30 cellular contexts compared by ENCODE assay signal in the genomic region with DNA sequence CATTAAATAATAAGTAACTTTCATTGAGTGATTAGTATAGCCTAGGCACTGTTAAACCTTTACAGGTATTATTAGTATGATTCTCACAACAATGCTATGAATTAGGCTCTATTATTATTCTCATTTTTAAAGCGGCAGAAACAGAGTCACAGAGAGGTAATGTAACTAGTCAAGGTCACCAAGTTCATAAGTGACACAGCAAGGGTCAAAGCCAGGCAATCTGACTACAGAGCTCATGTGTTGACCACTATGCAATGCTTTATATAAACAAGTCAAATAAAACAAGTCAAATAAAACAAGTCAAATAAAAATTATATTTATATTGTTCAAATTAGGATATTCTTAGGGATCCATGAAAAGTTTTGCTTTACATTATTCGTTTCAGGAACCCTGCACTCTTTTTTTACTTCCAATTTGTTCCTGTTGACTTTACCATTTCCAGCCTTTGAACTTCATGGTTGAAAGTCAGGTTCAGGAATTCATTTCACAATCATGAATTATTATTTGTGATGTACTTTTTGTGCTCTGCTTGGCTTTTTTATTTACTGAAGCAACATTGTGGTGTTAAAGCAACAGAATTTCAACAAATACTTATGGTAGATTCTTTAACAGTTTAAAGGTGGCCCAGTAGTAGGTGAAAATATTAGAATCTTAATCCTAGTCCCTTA. TPM values are rescaled to one million over a fixed set of nuclear protein-coding genes. Genes with fewer than 3 reads are reported as not detected.
A peak's percentile ranks its signal among the peaks of the same experiment; 100 is the strongest.
DNase-seq lines count a peak whose midpoint lies in the region; ATAC-seq, FAIRE-seq and TF ChIP-seq lines count a peak whose summit lies in the region.
"Had no signal": no experiment of that assay in that cellular context is flagged by ENCODE, and none has a peak within 500 bp of the region (broad histone marks: within the 10 kb centered on the region; RNA-seq: fewer than 3 reads in every experiment).

No MANE protein-coding gene starts in this region.

- POLR2A ChIA-PET in A549 (lab: Yijun Ruan, JAX): no interaction called here
- POLR2A ChIA-PET in H1 (lab: Charles Lee; ENCODE audit: partially characterized antibody): interaction anchor here (1.3 kb wide), 1 partner anchor 18 kb away, joined by 3 read pairs; a partner anchor contains a TSS
- POLR2A ChIA-PET in HepG2 (lab: Yijun Ruan, JAX): no interaction called here

- H3K4me1 ChIP-seq in A549: no peaks in the 10 kb centered on the region
- no peaks in the 10 kb centered on the region for H3K4me1 ChIP-seq in H1 (replicated peaks in 1 of 4; ENCODE audit: control insufficient read depth in 3 of 4, insufficient read depth in 4 of 4, low read length in 3 of 4)
- peaks cover 5% of the 10 kb centered on the region; the same call in 1 of the 2 replicates for H3K4me1 ChIP-seq in HepG2 (ENCODE audit: insufficient read depth, low read length)
- H3K4me1 ChIP-seq in right lobe of liver: no peaks in the 10 kb centered on the region
- H3K4me1 ChIP-seq: BE2C, BLaER1 had no signal

- H3K36me3 Mint-ChIP-seq in progenitor cell of endocrine pancreas (ENCODE audit: insufficient read depth): peaks cover 3% of the 10 kb centered on the region
- H3K36me3 Mint-ChIP-seq: CD14-positive monocyte; CD4-positive, CD25-positive, alpha-beta regulatory T cell had no signal

- H3K9me3 Mint-ChIP-seq in progenitor cell of endocrine pancreas (ENCODE audit: low read depth): peaks cover 41% of the 10 kb centered on the region

- BruUV-seq in HepG2 (replicated peaks; lab: Mats Ljungman, UMichigan): no TSS peak

- ATAC-seq in A549 (no peak), HepG2 (no peak; the same call in 1 of the 3 replicates), right lobe of liver (peak; percentile 70 to 91 (median 80))

- H3K4me2 ChIP-seq in A549 (no peak overlapping the region), H1 (ENCODE audit: insufficient read depth in 1 of 2, low read depth in 2 of 2, low read length in 2 of 2) (no peak overlapping the region), HepG2 (ENCODE audit: low read depth, low read length) (no peak overlapping the region)
- H3K4me2 ChIP-seq: BLaER1 had no signal

- no peaks in the 10 kb centered on the region for H3K4me1 Mint-ChIP-seq in progenitor cell of endocrine pancreas (ENCODE audit: low read depth)
- H3K4me1 Mint-ChIP-seq: CD14-positive monocyte; CD4-positive, alpha-beta memory T cell; CD4-positive, CD25-positive, alpha-beta regulatory T cell; CD8-positive, alpha-beta memory T cell had no signal

- no peak overlapping the region for H2AFZ ChIP-seq in H1 (ENCODE audit: low read length)
- no peak overlapping the region for H2AFZ ChIP-seq in HepG2 (ENCODE audit: low read length)

- intact Hi-C loops in HepG2 (cut with micrococcal nuclease; ENCODE audit: unreplicated experiment) (no loop called here), right lobe of liver (cut with DNase I) (no loop called here)

- H3K4ac ChIP-seq in H1 (replicated peaks; ENCODE audit: insufficient read length, low read depth, low read length): no peak overlapping the region

- no peak overlapping the region for H3K56ac ChIP-seq in H1 (replicated peaks; ENCODE audit: insufficient read length, low read depth, low read length)

- in situ Hi-C loops in HepG2 (cut with HindIII; ENCODE audit: extremely low pct_ligation_motif_present, low pct_unique_long_range_greater_than_20kb): no loop called here

- H3K9ac ChIP-seq in H1 (replicated peaks in 1 of 4; ENCODE audit: extremely low read depth in 1 of 4, low read depth in 3 of 4, low read length in 3 of 4) (no peak overlapping the region), HepG2 (ENCODE audit: insufficient read depth, low read depth, low read length) (no peak overlapping the region)
- H3K9ac ChIP-seq: BLaER1 had no signal

- H3K79me1 ChIP-seq in H1 (ENCODE audit: low read depth, low read length): no peaks in the 10 kb centered on the region

- H3K23me2 ChIP-seq in H1 (ENCODE audit: low read depth, low read length): no peaks in the 10 kb centered on the region

- H2BK12ac ChIP-seq in H1 (ENCODE audit: low read depth, low read length): no peak overlapping the region

- 3% methylated on average over 2 of the region's 2 CpGs for WGBS in A549 (ENCODE audit: missing lambda C conversion rate)
- 92% methylated on average over 2 of the region's 2 CpGs; no CpG with 5 or more reads in 1 of the 2 experiments for WGBS in H1 (ENCODE audit: extremely low coverage in 1 of 2, insufficient coverage in 1 of 2, insufficient read length in 1 of 2, insufficient replicate concordance in 2 of 2, low coverage in 1 of 2, low lambda C conversion rate in 2 of 2, missing lambda C conversion rate in 1 of 2), 2 experiments
- 5% methylated on average over 2 of the region's 2 CpGs for WGBS in HepG2 (ENCODE audit: low lambda C conversion rate)
- 32% methylated on average over 2 of the region's 2 CpGs for WGBS in right lobe of liver (ENCODE audit: insufficient coverage, low coverage, low lambda C conversion rate, missing lambda C conversion rate)

- H3K27me3 ChIP-seq in H1 (replicated peaks in 1 of 4; ENCODE audit: control insufficient read depth in 3 of 4, extremely low read depth in 1 of 4, insufficient read depth in 3 of 4, low read length in 3 of 4): no peaks in the 10 kb centered on the region
- H3K27me3 ChIP-seq in HepG2 (ENCODE audit: control insufficient read depth in 1 of 2, insufficient read depth in 2 of 2, low read length in 2 of 2): no peaks in the 10 kb centered on the region
- no peaks in the 10 kb centered on the region for H3K27me3 ChIP-seq in right lobe of liver
- H3K27me3 ChIP-seq: BE2C had no signal

- TF ChIP-seq RAD21 in A549 (conservative IDR thresholded peaks at IDR 0.05 in 1 of 2, IDR thresholded peaks at IDR 0.05 in 1 of 2) (no peak), H1 (IDR thresholded peaks at IDR 0.05 in 1 of 2, conservative IDR thresholded peaks at IDR 0.05 in 1 of 2; ENCODE audit: low read depth in 2 of 2, low read length in 2 of 2) (no peak), HepG2 (CRISPR knock-in tag; IDR thresholded peaks at IDR 0.05) (no peak)

- TF ChIP-seq POLR2A in A549 (IDR thresholded peaks at IDR 0.05; ENCODE audit: low read length): no peak
- no peak for TF ChIP-seq POLR2A in H1 (IDR thresholded peaks at IDR 0.05; ENCODE audit: control extremely low read depth in 1 of 2, low read depth in 2 of 2, low read length in 2 of 2)
- no peak for TF ChIP-seq POLR2A in HepG2 (IDR thresholded peaks at IDR 0.05; ENCODE audit: insufficient read depth in 1 of 2, low read depth in 2 of 2, low read length in 2 of 2)
- TF ChIP-seq POLR2A in right lobe of liver (IDR thresholded peaks at IDR 0.05): no peak

- H2AK5ac ChIP-seq in H1 (ENCODE audit: low read depth, low read length): no peak overlapping the region

- no peak overlapping the region for H3K23ac ChIP-seq in H1 (ENCODE audit: insufficient read length)

- H3K36me3 ChIP-seq in H1 (ENCODE audit: control insufficient read depth in 2 of 4, insufficient read depth in 4 of 4, low read length in 3 of 4) (no peaks in the 10 kb centered on the region), HepG2 (replicated peaks in 1 of 2; ENCODE audit: control insufficient read depth in 1 of 2, insufficient read depth in 2 of 2, low read length in 2 of 2) (no peaks in the 10 kb centered on the region), right lobe of liver (no peaks in the 10 kb centered on the region)
- H3K36me3 ChIP-seq: BE2C, BLaER1 had no signal

- H3K18ac ChIP-seq in H1 (ENCODE audit: extremely low read depth, low read length): no peak overlapping the region

- no peaks in the 10 kb centered on the region for H3K9me3 ChIP-seq in A549
- H3K9me3 ChIP-seq in H1 (ENCODE audit: insufficient read depth in 2 of 2, low read depth in 1 of 2, low read length in 1 of 2): no peaks in the 10 kb centered on the region
- H3K9me3 ChIP-seq in HepG2 (ENCODE audit: low read length): no peaks in the 10 kb centered on the region
- H3K9me3 ChIP-seq in right lobe of liver: no peaks in the 10 kb centered on the region
- H3K9me3 ChIP-seq: BE2C had no signal

- TF ChIP-seq CTCF in A549 (IDR thresholded peaks at IDR 0.05) (no peak), H1 (IDR thresholded peaks at IDR 0.05; ENCODE audit: control extremely low read depth in 1 of 3, insufficient read depth in 1 of 3, low read depth in 1 of 3, low read length in 3 of 3) (no peak), HepG2 (CRISPR knock-in tag; IDR thresholded peaks at IDR 0.05) (no peak), right lobe of liver (IDR thresholded peaks at IDR 0.05) (no peak), progenitor cell of endocrine pancreas (IDR thresholded peaks at IDR 0.05; ENCODE audit: unreplicated experiment) (no peak)

- no peak overlapping the region for H3K27ac Mint-ChIP-seq in progenitor cell of endocrine pancreas
- H3K27ac Mint-ChIP-seq: CD14-positive monocyte; CD4-positive, alpha-beta memory T cell; CD4-positive, CD25-positive, alpha-beta regulatory T cell; CD8-positive, alpha-beta memory T cell had no signal

- H3K4me3 ChIP-seq in A549: no peak overlapping the region
- H3K4me3 ChIP-seq in H1 (ENCODE audit: extremely low read depth in 1 of 4, insufficient read depth in 2 of 4, low read depth in 3 of 4, low read length in 4 of 4): no peak overlapping the region
- no peak overlapping the region for H3K4me3 ChIP-seq in HepG2 (replicated peaks in 1 of 3; ENCODE audit: insufficient read depth in 1 of 3, low read depth in 2 of 3, low read length in 3 of 3)
- H3K4me3 ChIP-seq in right lobe of liver: no peak overlapping the region
- H3K4me3 ChIP-seq: BLaER1 had no signal

- H3K79me2 ChIP-seq in H1 (ENCODE audit: control insufficient read depth in 1 of 2, insufficient read depth in 2 of 2, low read length in 2 of 2) (no peaks in the 10 kb centered on the region), HepG2 (ENCODE audit: insufficient read depth, low read length) (no peaks in the 10 kb centered on the region)

- H3K14ac ChIP-seq in H1 (ENCODE audit: insufficient read length): no peak overlapping the region

- H4K91ac ChIP-seq in H1 (replicated peaks; ENCODE audit: insufficient read length, low read length): no peak overlapping the region

- DNase-seq in A549 (ENCODE audit: low read depth in 1 of 2, low spot score in 1 of 2) (no peak), H1 (ENCODE audit: low read depth in 1 of 2, low spot score in 2 of 2) (no peak), HepG2 (ENCODE audit: low spot score) (peak; percentile 10), right lobe of liver (no peak), GF-D8 (lab: John Stamatoyannopoulos, UW) (no peak), progenitor cell of endocrine pancreas (ENCODE audit: low spot score, unreplicated experiment) (no peak)
- no peak for DNase-seq in activated CD8-positive, alpha-beta memory T cell treated with anti-CD3 and anti-CD28 coated beads, Interleukin-2, amount 50 U/mL, for 4 hours
- DNase-seq: ACHN; BE2C; C1 segment of cervical spinal cord; CD4-positive, alpha-beta memory T cell; CD4-positive, CD25-positive, alpha-beta regulatory T cell; CD8-positive, alpha-beta memory T cell; COR-L47; DMS 273 treated with DMSO at 0.1 percent for 48 hours; DMS153; DMS53; DMS79; DND-41; EL; GDM1 had no signal

- no peak overlapping the region for H2BK120ac ChIP-seq in H1 (replicated peaks; ENCODE audit: low read depth, low read length)

- CTCF ChIA-PET in A549 (lab: Yijun Ruan, JAX): no interaction called here
- CTCF ChIA-PET in H1 (lab: Charles Lee; ENCODE audit: partially characterized antibody): no interaction called here
- CTCF ChIA-PET in HepG2 (lab: Yijun Ruan, JAX; ENCODE audit: low intra/inter-chr PET ratio, low total read pairs): no interaction called here

- TF ChIP-seq EP300 in A549 (IDR thresholded peaks at IDR 0.05): no peak
- TF ChIP-seq EP300 in H1 (IDR thresholded peaks at IDR 0.05; ENCODE audit: borderline replicate concordance in 1 of 2, low read depth in 2 of 2, low read length in 2 of 2): no peak
- TF ChIP-seq EP300 in HepG2 (IDR thresholded peaks at IDR 0.05; ENCODE audit: low read depth in 2 of 2, low read length in 2 of 2): no peak
- no peak for TF ChIP-seq EP300 in HepG2 (CRISPR knock-in tag; IDR thresholded peaks at IDR 0.05; ENCODE audit: borderline replicate concordance)

- H2BK20ac ChIP-seq in H1 (ENCODE audit: low read length): no peak overlapping the region

- H3K27ac ChIP-seq in A549: no peak overlapping the region
- H3K27ac ChIP-seq in H1 (ENCODE audit: low read depth, low read length): no peak overlapping the region
- H3K27ac ChIP-seq in HepG2 (ENCODE audit: extremely low read length, insufficient read depth, low read length): no peak overlapping the region
- H3K27ac ChIP-seq in right lobe of liver: peak overlapping the region in 1 of 3 donors; percentile 44
- H3K27ac ChIP-seq: 22Rv1, BLaER1 had no signal

- no peak overlapping the region for H4K5ac ChIP-seq in H1 (ENCODE audit: insufficient read length, low read depth, low read length)

- no peak overlapping the region for H2BK5ac ChIP-seq in H1 (ENCODE audit: low read depth, low read length)

- no peak overlapping the region for H3K4me3 Mint-ChIP-seq in progenitor cell of endocrine pancreas (ENCODE audit: low read depth)
- H3K4me3 Mint-ChIP-seq: CD14-positive monocyte; CD4-positive, alpha-beta memory T cell; CD4-positive, CD25-positive, alpha-beta regulatory T cell; CD8-positive, alpha-beta memory T cell had no signal

- H4K20me1 ChIP-seq in H1 (replicated peaks in 1 of 2; ENCODE audit: control insufficient read depth in 1 of 2, insufficient read depth in 2 of 2, low read length in 2 of 2): no peaks in the 10 kb centered on the region
- no peaks in the 10 kb centered on the region for H4K20me1 ChIP-seq in HepG2 (ENCODE audit: insufficient read depth, low read length)
- H4K20me1 ChIP-seq: BLaER1 had no signal

- FAIRE-seq in A549 (lab: Jason Lieb, UNC) (peak; percentile 46), H1 (lab: Jason Lieb, UNC) (peak; percentile 28), HepG2 (lab: Jason Lieb, UNC) (no peak)
- FAIRE-seq: GM12891, GM19239 had no signal

- H2BK15ac ChIP-seq in H1 (ENCODE audit: low read length): no peak overlapping the region

- no peak overlapping the region for H4K8ac ChIP-seq in H1 (ENCODE audit: extremely low read depth, insufficient read depth, low read length)

- no peaks in the 10 kb centered on the region for H3K27me3 Mint-ChIP-seq in progenitor cell of endocrine pancreas
- H3K27me3 Mint-ChIP-seq: CD4-positive, alpha-beta memory T cell; CD4-positive, CD25-positive, alpha-beta regulatory T cell had no signal

RNA-seq across cellular contexts. Expression of a gene that starts 18.0 kb away (rescaled TPM):
- polyA plus RNA-seq in A549 (2011; rRNA removed) (6.0 and 7.4 TPM in 2 replicates), A549 (2017; fragmentation: RNase III; extraction: RNeasy Plus Mini Kit Qiagen cat#74134 plus additional on column Dnase treatment) (2.8 to 4.2 TPM (median 3.7 TPM) in 3 replicates), H1 (2011; rRNA removed) (29.3 and 29.6 TPM in 2 replicates), HepG2 (2011; rRNA removed) (10.8 and 12.8 TPM in 2 replicates)
- 2.0 and 2.2 TPM in 2 replicates for polyA plus RNA-seq in A549 (2012; cell fraction: cytosol; rRNA removed)
- 2.3 and 3.9 TPM in 2 replicates for polyA plus RNA-seq in A549 (2012; cell fraction: nucleus; rRNA removed)
- 2.8 and 3.3 TPM in 2 replicates for polyA minus RNA-seq in A549 (2011; rRNA and poly(A)+ RNA removed)
- 25.4 and 25.9 TPM in 2 replicates for total RNA-seq in H1 (2021; fragmentation: NEBNext Ultra II Directional; extraction: Animal tissue kit (Norgen Biotek cat#: 25700))
- polyA plus RNA-seq in H1 (2011; cell fraction: cytosol; rRNA removed): 40.7 TPM
- polyA plus RNA-seq in H1 (2011; cell fraction: nucleus; rRNA removed): 35.0 TPM
- 27.6 to 33.7 TPM (median 27.9 TPM) in 4 replicates for polyA plus RNA-seq in H1 (2012, experiment 1 of 2)
- 18.2 TPM for polyA plus RNA-seq in H1 (2012, experiment 2 of 2)
- polyA plus RNA-seq in H1 (2013, experiment 1 of 2): 16.9 TPM
- 19.3 TPM for polyA plus RNA-seq in H1 (2013, experiment 2 of 2)
- polyA minus RNA-seq in H1 (2011; rRNA and poly(A)+ RNA removed): 26.7 and 31.0 TPM in 2 replicates
- polyA minus RNA-seq in H1 (2011; cell fraction: cytosol; rRNA and poly(A)+ RNA removed): 9.5 TPM
- 28.6 TPM for polyA minus RNA-seq in H1 (2011; cell fraction: nucleus; rRNA and poly(A)+ RNA removed)
- total RNA-seq in HepG2 (2016; rRNA removed; fragmentation: Illumina TruSeq; extraction: Trizol) (6.1 and 9.3 TPM in 2 replicates), right lobe of liver (1 to 10 TPM; 4.1 to 9.2 (median 5.6) TPM), progenitor cell of endocrine pancreas (32.3 and 37.0 TPM in 2 replicates)
- total RNA-seq in HepG2 (2016; cell fraction: cytosol; rRNA removed; fragmentation: Illumina TruSeq; extraction: Trizol; ENCODE audit: low read depth): 1.6 and 2.5 TPM in 2 replicates
- total RNA-seq in HepG2 (2016; cell fraction: insoluble cytoplasmic fraction; rRNA removed; fragmentation: Illumina TruSeq; extraction: Trizol): 6.7 and 8.5 TPM in 2 replicates
- total RNA-seq in HepG2 (2016; cell fraction: membrane; rRNA removed; fragmentation: Illumina TruSeq; extraction: Trizol): 3.9 and 4.1 TPM in 2 replicates
- total RNA-seq in HepG2 (2016; cell fraction: nucleus; rRNA removed; fragmentation: Illumina TruSeq; extraction: Trizol): 5.3 and 6.1 TPM in 2 replicates
- 11.4 and 13.8 TPM in 2 replicates for polyA plus RNA-seq in HepG2 (2011; cell fraction: cytosol; rRNA removed)
- 8.6 and 9.3 TPM in 2 replicates for polyA plus RNA-seq in HepG2 (2011; cell fraction: nucleus; rRNA removed)
- polyA plus RNA-seq in HepG2 (2012): 5.8 and 9.7 TPM in 2 replicates
- polyA plus RNA-seq in HepG2 (2016; cell fraction: cytosol; fragmentation: Illumina TruSeq; extraction: Trizol; ENCODE audit: low read depth): 2.4 and 2.7 TPM in 2 replicates
- 10.7 and 10.8 TPM in 2 replicates for polyA plus RNA-seq in HepG2 (2016; cell fraction: insoluble cytoplasmic fraction; fragmentation: Illumina TruSeq; extraction: Trizol; ENCODE audit: low read depth)
- polyA plus RNA-seq in HepG2 (2016; cell fraction: membrane; fragmentation: Illumina TruSeq; extraction: Trizol; ENCODE audit: low read depth): 4.4 and 4.9 TPM in 2 replicates
- 12.2 and 12.6 TPM in 2 replicates for polyA plus RNA-seq in HepG2 (2016; cell fraction: nucleus; fragmentation: Illumina TruSeq; extraction: Trizol; ENCODE audit: insufficient read depth, low read depth)
- 6.6 TPM in 1 of 2 replicates, not detected in the other for polyA minus RNA-seq in HepG2 (2011; rRNA and poly(A)+ RNA removed; ENCODE audit: low replicate concordance)
- 4.6 and 8.4 TPM in 2 replicates for polyA minus RNA-seq in HepG2 (2011; cell fraction: cytosol; rRNA and poly(A)+ RNA removed)
- polyA minus RNA-seq in HepG2 (2011; cell fraction: nucleus; rRNA and poly(A)+ RNA removed): 10.6 and 12.2 TPM in 2 replicates
- total RNA-seq: A673, G401 had no signal

RNA-seq across cellular contexts. Expression of a gene that starts 40.4 kb away (rescaled TPM):
- polyA plus RNA-seq in A549 (2011; rRNA removed): 0.01 TPM in 1 of 2 replicates, not detected in the other
- not detected in 2 replicates for polyA plus RNA-seq in A549 (2012; cell fraction: cytosol; rRNA removed)
- polyA plus RNA-seq in A549 (2012; cell fraction: nucleus; rRNA removed): not detected in 2 replicates
- polyA plus RNA-seq in A549 (2017; fragmentation: RNase III; extraction: RNeasy Plus Mini Kit Qiagen cat#74134 plus additional on column Dnase treatment): not detected in 3 replicates
- not detected in 2 replicates for polyA minus RNA-seq in A549 (2011; rRNA and poly(A)+ RNA removed)
- 1.5 and 2.1 TPM in 2 replicates for total RNA-seq in H1 (2021; fragmentation: NEBNext Ultra II Directional; extraction: Animal tissue kit (Norgen Biotek cat#: 25700))
- polyA plus RNA-seq in H1 (2011; rRNA removed): 0.91 and 1.1 TPM in 2 replicates
- polyA plus RNA-seq in H1 (2011; cell fraction: cytosol; rRNA removed): 1.1 TPM
- 1.4 TPM for polyA plus RNA-seq in H1 (2011; cell fraction: nucleus; rRNA removed)
- 1.2 to 1.9 TPM (median 1.4 TPM) in 4 replicates for polyA plus RNA-seq in H1 (2012, experiment 1 of 2)
- polyA plus RNA-seq in H1 (2012, experiment 2 of 2): 0.09 TPM
- 0.77 TPM for polyA plus RNA-seq in H1 (2013, experiment 1 of 2)
- 0.77 TPM for polyA plus RNA-seq in H1 (2013, experiment 2 of 2)
- polyA minus RNA-seq in H1 (2011; rRNA and poly(A)+ RNA removed): 3.0 and 5.2 TPM in 2 replicates
- 1.3 TPM for polyA minus RNA-seq in H1 (2011; cell fraction: cytosol; rRNA and poly(A)+ RNA removed)
- polyA minus RNA-seq in H1 (2011; cell fraction: nucleus; rRNA and poly(A)+ RNA removed): 3.7 TPM
- 1.5 and 2.0 TPM in 2 replicates for total RNA-seq in HepG2 (2016; rRNA removed; fragmentation: Illumina TruSeq; extraction: Trizol)
- 2.6 and 2.7 TPM in 2 replicates for total RNA-seq in HepG2 (2016; cell fraction: cytosol; rRNA removed; fragmentation: Illumina TruSeq; extraction: Trizol; ENCODE audit: low read depth)
- total RNA-seq in HepG2 (2016; cell fraction: insoluble cytoplasmic fraction; rRNA removed; fragmentation: Illumina TruSeq; extraction: Trizol): 1.6 and 1.9 TPM in 2 replicates
- 2.3 and 3.1 TPM in 2 replicates for total RNA-seq in HepG2 (2016; cell fraction: membrane; rRNA removed; fragmentation: Illumina TruSeq; extraction: Trizol)
- 2.2 and 2.4 TPM in 2 replicates for total RNA-seq in HepG2 (2016; cell fraction: nucleus; rRNA removed; fragmentation: Illumina TruSeq; extraction: Trizol)
- polyA plus RNA-seq in HepG2 (2011; rRNA removed): 1.3 and 1.7 TPM in 2 replicates
- 0.62 and 0.96 TPM in 2 replicates for polyA plus RNA-seq in HepG2 (2011; cell fraction: cytosol; rRNA removed)
- 1.4 and 2.1 TPM in 2 replicates for polyA plus RNA-seq in HepG2 (2011; cell fraction: nucleus; rRNA removed)
- 0.93 and 1.2 TPM in 2 replicates for polyA plus RNA-seq in HepG2 (2012)
- polyA plus RNA-seq in HepG2 (2016; cell fraction: cytosol; fragmentation: Illumina TruSeq; extraction: Trizol; ENCODE audit: low read depth): 0.09 and 0.19 TPM in 2 replicates
- polyA plus RNA-seq in HepG2 (2016; cell fraction: insoluble cytoplasmic fraction; fragmentation: Illumina TruSeq; extraction: Trizol; ENCODE audit: low read depth): 1.3 and 1.5 TPM in 2 replicates
- polyA plus RNA-seq in HepG2 (2016; cell fraction: membrane; fragmentation: Illumina TruSeq; extraction: Trizol; ENCODE audit: low read depth): 0.56 and 0.63 TPM in 2 replicates
- polyA plus RNA-seq in HepG2 (2016; cell fraction: nucleus; fragmentation: Illumina TruSeq; extraction: Trizol; ENCODE audit: insufficient read depth, low read depth): 2.3 and 3.5 TPM in 2 replicates
- polyA minus RNA-seq in HepG2 (2011; rRNA and poly(A)+ RNA removed; ENCODE audit: low replicate concordance): 2.0 TPM in 1 of 2 replicates, not detected in the other
- 1.1 and 1.4 TPM in 2 replicates for polyA minus RNA-seq in HepG2 (2011; cell fraction: cytosol; rRNA and poly(A)+ RNA removed)
- polyA minus RNA-seq in HepG2 (2011; cell fraction: nucleus; rRNA and poly(A)+ RNA removed): 3.1 and 3.2 TPM in 2 replicates
- total RNA-seq in right lobe of liver: 1 to 10 TPM in 2 of 6 experiments, under 1 TPM in 4; 0.31 to 1.9 (median 0.78) TPM
- total RNA-seq in progenitor cell of endocrine pancreas: 8.0 and 8.2 TPM in 2 replicates
- total RNA-seq: A172, A673, Daoy, G401 had no signal
- polyA plus RNA-seq: CD14-positive monocyte had no signal

Comparison
In these comparisons a context has a peak if more than half of its experiments do, and no peak if none do; other contexts are left out.
1. ATAC-seq: peak in right lobe of liver (4 of 4); none in A549 (0 of 2) and HepG2 (single experiment).